ENCODE assay signal across 1 cellular context in the genomic region with DNA sequence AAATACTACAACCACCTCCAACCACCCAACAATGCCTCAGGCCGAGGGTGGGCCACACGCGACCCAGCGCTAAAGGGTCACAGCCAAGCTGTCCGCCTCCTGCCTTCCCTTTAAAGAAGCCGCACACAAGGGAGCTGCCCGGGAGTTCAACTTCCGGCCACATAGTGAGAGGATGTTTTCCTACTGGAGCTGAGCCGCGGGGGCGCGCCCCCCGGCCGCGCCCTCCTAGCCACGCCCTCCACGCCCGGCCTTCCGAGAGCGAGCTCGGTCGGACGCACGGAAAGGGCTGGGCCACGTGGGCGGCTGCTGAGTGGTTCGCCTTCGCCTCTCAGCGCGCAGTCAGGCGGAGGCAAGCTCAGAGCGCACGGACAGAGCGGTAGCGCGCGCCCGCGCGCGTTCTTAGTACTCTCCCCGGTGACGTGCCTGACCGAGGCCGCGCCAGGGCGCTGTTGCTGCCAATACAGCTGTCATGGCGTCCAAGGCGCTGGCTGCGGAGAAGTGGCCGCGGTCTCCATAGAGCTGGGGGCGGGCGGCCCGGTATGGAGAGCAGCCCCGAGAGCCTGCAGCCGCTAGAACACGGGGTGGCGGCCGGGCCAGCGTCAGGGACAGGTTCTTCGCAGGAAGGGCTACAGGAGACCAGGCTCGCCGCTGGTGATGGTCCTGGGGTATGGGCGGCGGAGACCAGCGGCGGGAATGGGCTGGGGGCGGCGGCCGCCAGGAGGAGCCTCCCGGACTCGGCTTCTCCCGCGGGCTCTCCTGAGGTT.
TF ChIP-seq lines count a peak whose summit lies in the region.

A gene with protein sequence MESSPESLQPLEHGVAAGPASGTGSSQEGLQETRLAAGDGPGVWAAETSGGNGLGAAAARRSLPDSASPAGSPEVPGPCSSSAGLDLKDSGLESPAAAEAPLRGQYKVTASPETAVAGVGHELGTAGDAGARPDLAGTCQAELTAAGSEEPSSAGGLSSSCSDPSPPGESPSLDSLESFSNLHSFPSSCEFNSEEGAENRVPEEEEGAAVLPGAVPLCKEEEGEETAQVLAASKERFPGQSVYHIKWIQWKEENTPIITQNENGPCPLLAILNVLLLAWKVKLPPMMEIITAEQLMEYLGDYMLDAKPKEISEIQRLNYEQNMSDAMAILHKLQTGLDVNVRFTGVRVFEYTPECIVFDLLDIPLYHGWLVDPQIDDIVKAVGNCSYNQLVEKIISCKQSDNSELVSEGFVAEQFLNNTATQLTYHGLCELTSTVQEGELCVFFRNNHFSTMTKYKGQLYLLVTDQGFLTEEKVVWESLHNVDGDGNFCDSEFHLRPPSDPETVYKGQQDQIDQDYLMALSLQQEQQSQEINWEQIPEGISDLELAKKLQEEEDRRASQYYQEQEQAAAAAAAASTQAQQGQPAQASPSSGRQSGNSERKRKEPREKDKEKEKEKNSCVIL (plus strand): TSS at position 446 of the 764 bp plus-strand sequence. CDS start 94 bp downstream, at position 540.

TF ChIP-seq in HepG2, 621 proteins besides CTCF, POLR2A, EP300 and RAD21 (continued from another document and continues in another):
- TF ChIP-seq, protein P1, sequence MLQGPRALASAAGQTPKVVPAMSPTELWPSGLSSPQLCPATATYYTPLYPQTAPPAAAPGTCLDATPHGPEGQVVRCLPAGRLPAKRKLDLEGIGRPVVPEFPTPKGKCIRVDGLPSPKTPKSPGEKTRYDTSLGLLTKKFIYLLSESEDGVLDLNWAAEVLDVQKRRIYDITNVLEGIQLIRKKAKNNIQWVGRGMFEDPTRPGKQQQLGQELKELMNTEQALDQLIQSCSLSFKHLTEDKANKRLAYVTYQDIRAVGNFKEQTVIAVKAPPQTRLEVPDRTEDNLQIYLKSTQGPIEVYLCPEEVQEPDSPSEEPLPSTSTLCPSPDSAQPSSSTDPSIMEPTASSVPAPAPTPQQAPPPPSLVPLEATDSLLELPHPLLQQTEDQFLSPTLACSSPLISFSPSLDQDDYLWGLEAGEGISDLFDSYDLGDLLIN (CRISPR knock-in tag; IDR thresholded peaks at IDR 0.05; ENCODE audit: borderline replicate concordance), result no peak
- TF ChIP-seq, protein P2, sequence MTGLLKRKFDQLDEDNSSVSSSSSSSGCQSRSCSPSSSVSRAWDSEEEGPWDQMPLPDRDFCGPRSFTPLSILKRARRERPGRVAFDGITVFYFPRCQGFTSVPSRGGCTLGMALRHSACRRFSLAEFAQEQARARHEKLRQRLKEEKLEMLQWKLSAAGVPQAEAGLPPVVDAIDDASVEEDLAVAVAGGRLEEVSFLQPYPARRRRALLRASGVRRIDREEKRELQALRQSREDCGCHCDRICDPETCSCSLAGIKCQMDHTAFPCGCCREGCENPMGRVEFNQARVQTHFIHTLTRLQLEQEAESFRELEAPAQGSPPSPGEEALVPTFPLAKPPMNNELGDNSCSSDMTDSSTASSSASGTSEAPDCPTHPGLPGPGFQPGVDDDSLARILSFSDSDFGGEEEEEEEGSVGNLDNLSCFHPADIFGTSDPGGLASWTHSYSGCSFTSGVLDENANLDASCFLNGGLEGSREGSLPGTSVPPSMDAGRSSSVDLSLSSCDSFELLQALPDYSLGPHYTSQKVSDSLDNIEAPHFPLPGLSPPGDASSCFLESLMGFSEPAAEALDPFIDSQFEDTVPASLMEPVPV (CRISPR knock-in tag; IDR thresholded peaks at IDR 0.05), result peak; percentile 45; the same call in 1 of the 2 replicates
- TF ChIP-seq, protein P3, sequence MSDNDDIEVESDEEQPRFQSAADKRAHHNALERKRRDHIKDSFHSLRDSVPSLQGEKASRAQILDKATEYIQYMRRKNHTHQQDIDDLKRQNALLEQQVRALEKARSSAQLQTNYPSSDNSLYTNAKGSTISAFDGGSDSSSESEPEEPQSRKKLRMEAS (IDR thresholded peaks at IDR 0.05), result peak; percentile 95
- TF ChIP-seq, protein P4, sequence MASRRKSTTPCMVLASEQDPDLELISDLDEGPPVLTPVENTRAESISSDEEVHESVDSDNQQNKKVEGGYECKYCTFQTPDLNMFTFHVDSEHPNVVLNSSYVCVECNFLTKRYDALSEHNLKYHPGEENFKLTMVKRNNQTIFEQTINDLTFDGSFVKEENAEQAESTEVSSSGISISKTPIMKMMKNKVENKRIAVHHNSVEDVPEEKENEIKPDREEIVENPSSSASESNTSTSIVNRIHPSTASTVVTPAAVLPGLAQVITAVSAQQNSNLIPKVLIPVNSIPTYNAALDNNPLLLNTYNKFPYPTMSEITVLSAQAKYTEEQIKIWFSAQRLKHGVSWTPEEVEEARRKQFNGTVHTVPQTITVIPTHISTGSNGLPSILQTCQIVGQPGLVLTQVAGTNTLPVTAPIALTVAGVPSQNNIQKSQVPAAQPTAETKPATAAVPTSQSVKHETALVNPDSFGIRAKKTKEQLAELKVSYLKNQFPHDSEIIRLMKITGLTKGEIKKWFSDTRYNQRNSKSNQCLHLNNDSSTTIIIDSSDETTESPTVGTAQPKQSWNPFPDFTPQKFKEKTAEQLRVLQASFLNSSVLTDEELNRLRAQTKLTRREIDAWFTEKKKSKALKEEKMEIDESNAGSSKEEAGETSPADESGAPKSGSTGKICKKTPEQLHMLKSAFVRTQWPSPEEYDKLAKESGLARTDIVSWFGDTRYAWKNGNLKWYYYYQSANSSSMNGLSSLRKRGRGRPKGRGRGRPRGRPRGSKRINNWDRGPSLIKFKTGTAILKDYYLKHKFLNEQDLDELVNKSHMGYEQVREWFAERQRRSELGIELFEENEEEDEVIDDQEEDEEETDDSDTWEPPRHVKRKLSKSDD (CRISPR knock-in tag; IDR thresholded peaks at IDR 0.05; ENCODE audit: low read depth), result no peak; the same call in 1 of the 2 replicates
- TF ChIP-seq ZIK1 (CRISPR knock-in tag; IDR thresholded peaks at IDR 0.05; ENCODE audit: borderline replicate concordance, low read depth), result peak; percentile 26
- no peak for TF ChIP-seq MZF1 (CRISPR knock-in tag; IDR thresholded peaks at IDR 0.05; ENCODE audit: borderline replicate concordance)
- TF ChIP-seq MTA1 (CRISPR knock-in tag; IDR thresholded peaks at IDR 0.05; ENCODE audit: borderline replicate concordance), result no peak
- TF ChIP-seq ZNF816 (CRISPR knock-in tag; IDR thresholded peaks at IDR 0.05; ENCODE audit: borderline replicate concordance), result no peak
- no peak for TF ChIP-seq ADNP (CRISPR knock-in tag; IDR thresholded peaks at IDR 0.05)
- TF ChIP-seq, protein P5, sequence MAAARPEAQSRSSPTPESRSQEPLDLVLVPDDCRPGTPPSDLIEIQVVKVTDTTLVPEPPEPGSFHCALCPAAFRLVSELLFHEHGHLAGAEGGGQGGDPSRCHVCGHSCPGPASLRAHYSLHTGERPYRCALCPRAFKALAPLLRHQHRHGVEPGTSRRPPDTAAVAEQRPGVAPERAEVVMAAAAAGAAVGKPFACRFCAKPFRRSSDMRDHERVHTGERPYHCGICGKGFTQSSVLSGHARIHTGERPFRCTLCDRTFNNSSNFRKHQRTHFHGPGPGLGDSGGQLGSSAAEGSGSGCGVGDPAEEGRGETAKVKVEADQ (CRISPR knock-in tag; IDR thresholded peaks at IDR 0.05; ENCODE audit: borderline replicate concordance), result no peak; the same call in none of the 2 replicates
- TF ChIP-seq ZNF773 (CRISPR knock-in tag; IDR thresholded peaks at IDR 0.05; ENCODE audit: borderline replicate concordance), result peak; percentile 43; the same call in 1 of the 2 replicates
- TF ChIP-seq ZNF747 (CRISPR knock-in tag; IDR thresholded peaks at IDR 0.05; ENCODE audit: borderline replicate concordance), result no peak
- no peak for TF ChIP-seq ZNF496 (CRISPR knock-in tag; IDR thresholded peaks at IDR 0.05; ENCODE audit: insufficient replicate concordance)
- no peak; the same call in 1 of the 2 replicates for TF ChIP-seq HCFC1 (IDR thresholded peaks at IDR 0.05; ENCODE audit: low read depth, low read length)
- peak; percentile 29; the same call in 1 of the 2 replicates for TF ChIP-seq ETV6 (CRISPR knock-in tag; conservative IDR thresholded peaks at IDR 0.05)
- 0 out of 2 replicates have a peak, but pooled peaks have one; percentile 26 for TF ChIP-seq ZNF569 (CRISPR knock-in tag; IDR thresholded peaks at IDR 0.05; ENCODE audit: borderline replicate concordance)
- TF ChIP-seq ZFP36 (IDR thresholded peaks at IDR 0.05; ENCODE audit: borderline replicate concordance, low read depth, low read length, partially characterized antibody), result no peak
- peak; percentile 78 for TF ChIP-seq ZFY (CRISPR knock-in tag; IDR thresholded peaks at IDR 0.05)
- TF ChIP-seq NFE2L2 (IDR thresholded peaks at IDR 0.05; ENCODE audit: low read length), result no peak
- peak; percentile 94 for TF ChIP-seq ETV5 (CRISPR knock-in tag; IDR thresholded peaks at IDR 0.05; ENCODE audit: borderline replicate concordance)
- TF ChIP-seq ZKSCAN1 (IDR thresholded peaks at IDR 0.05; ENCODE audit: low read length), result no peak
- no peak; the same call in 1 of the 2 replicates for TF ChIP-seq ZNF124 (CRISPR knock-in tag; IDR thresholded peaks at IDR 0.05)
- TF ChIP-seq RAD51 (IDR thresholded peaks at IDR 0.05; ENCODE audit: borderline replicate concordance), result peak; percentile 63
- TF ChIP-seq ZFAT (CRISPR knock-in tag; conservative IDR thresholded peaks at IDR 0.05), result no peak
- TF ChIP-seq ARNTL (CRISPR knock-in tag; IDR thresholded peaks at IDR 0.05), result peak; percentile 78
- peak; percentile 75; the same call in 1 of the 2 replicates for TF ChIP-seq IRF2 (CRISPR knock-in tag; IDR thresholded peaks at IDR 0.05)
- TF ChIP-seq PHF21A (CRISPR knock-in tag; IDR thresholded peaks at IDR 0.05), result peak; percentile 17; the same call in 1 of the 2 replicates
- TF ChIP-seq, protein P6, sequence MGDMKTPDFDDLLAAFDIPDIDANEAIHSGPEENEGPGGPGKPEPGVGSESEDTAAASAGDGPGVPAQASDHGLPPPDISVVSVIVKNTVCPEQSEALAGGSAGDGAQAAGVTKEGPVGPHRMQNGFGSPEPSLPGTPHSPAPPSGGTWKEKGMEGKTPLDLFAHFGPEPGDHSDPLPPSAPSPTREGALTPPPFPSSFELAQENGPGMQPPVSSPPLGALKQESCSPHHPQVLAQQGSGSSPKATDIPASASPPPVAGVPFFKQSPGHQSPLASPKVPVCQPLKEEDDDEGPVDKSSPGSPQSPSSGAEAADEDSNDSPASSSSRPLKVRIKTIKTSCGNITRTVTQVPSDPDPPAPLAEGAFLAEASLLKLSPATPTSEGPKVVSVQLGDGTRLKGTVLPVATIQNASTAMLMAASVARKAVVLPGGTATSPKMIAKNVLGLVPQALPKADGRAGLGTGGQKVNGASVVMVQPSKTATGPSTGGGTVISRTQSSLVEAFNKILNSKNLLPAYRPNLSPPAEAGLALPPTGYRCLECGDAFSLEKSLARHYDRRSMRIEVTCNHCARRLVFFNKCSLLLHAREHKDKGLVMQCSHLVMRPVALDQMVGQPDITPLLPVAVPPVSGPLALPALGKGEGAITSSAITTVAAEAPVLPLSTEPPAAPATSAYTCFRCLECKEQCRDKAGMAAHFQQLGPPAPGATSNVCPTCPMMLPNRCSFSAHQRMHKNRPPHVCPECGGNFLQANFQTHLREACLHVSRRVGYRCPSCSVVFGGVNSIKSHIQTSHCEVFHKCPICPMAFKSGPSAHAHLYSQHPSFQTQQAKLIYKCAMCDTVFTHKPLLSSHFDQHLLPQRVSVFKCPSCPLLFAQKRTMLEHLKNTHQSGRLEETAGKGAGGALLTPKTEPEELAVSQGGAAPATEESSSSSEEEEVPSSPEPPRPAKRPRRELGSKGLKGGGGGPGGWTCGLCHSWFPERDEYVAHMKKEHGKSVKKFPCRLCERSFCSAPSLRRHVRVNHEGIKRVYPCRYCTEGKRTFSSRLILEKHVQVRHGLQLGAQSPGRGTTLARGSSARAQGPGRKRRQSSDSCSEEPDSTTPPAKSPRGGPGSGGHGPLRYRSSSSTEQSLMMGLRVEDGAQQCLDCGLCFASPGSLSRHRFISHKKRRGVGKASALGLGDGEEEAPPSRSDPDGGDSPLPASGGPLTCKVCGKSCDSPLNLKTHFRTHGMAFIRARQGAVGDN (CRISPR knock-in tag; IDR thresholded peaks at IDR 0.05), result peak; percentile 94
- TF ChIP-seq, protein P7, sequence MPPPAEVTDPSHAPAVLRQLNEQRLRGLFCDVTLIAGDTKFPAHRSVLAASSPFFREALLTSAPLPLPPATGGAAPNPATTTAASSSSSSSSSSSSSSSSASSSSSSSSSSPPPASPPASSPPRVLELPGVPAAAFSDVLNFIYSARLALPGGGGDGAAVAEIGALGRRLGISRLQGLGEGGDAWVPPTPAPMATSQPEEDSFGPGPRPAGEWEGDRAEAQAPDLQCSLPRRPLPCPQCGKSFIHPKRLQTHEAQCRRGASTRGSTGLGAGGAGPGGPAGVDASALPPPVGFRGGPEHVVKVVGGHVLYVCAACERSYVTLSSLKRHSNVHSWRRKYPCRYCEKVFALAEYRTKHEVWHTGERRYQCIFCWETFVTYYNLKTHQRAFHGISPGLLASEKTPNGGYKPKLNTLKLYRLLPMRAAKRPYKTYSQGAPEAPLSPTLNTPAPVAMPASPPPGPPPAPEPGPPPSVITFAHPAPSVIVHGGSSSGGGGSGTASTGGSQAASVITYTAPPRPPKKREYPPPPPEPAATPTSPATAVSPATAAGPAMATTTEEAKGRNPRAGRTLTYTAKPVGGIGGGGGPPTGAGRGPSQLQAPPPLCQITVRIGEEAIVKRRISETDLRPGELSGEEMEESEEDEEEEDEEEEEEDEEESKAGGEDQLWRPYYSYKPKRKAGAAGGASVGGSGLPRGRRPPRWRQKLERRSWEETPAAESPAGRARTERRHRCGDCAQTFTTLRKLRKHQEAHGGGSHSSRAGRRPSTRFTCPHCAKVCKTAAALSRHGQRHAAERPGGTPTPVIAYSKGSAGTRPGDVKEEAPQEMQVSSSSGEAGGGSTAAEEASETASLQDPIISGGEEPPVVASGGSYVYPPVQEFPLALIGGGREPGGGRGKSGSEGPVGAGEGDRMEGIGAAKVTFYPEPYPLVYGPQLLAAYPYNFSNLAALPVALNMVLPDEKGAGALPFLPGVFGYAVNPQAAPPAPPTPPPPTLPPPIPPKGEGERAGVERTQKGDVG (CRISPR knock-in tag; IDR thresholded peaks at IDR 0.05; ENCODE audit: borderline replicate concordance), result peak; percentile 50; the same call in 1 of the 2 replicates
- TF ChIP-seq ZFP36L1 (CRISPR knock-in tag; IDR thresholded peaks at IDR 0.05), result no peak; the same call in 1 of the 2 replicates
